Comparison of ENCODE assay signal across 9 cellular contexts in genomic region chr14:36556811-36557433, GRCh38. TPM values are rescaled to one million over a fixed set of nuclear protein-coding genes. Genes with fewer than 3 reads are reported as not detected.
DNase-seq lines count a peak whose midpoint lies in the region; ATAC-seq and TF ChIP-seq lines count a peak whose summit lies in the region.
"Had no signal": no experiment of that assay in that cellular context is flagged by ENCODE, and none has a peak within 500 bp of the region (broad histone marks: within the 10 kb centered on the region; RNA-seq: fewer than 3 reads in every experiment).

No MANE protein-coding gene starts in this region.

- H3K4me3 ChIP-seq in CD8-positive, alpha-beta T cell (ENCODE audit: low read depth, low read length): no peak overlapping the region
- H3K4me3 ChIP-seq in body of pancreas: no peak overlapping the region
- H3K4me3 ChIP-seq: SJSA1 had no signal

- intact Hi-C loops in CD8-positive, alpha-beta T cell (cut with DNase I, micrococcal nuclease): loop anchor here in 1 of 2 experiments (5.0 to 10.0 kb wide), 2 partner anchors 388 to 675 kb away; no protein-coding TSS in a partner anchor
- intact Hi-C loops in body of pancreas (cut with DNase I): loop anchor here (10.0 kb wide), 1 partner anchor 598 kb away; no protein-coding TSS in a partner anchor

- ATAC-seq in CD8-positive, alpha-beta T cell: no peak
- ATAC-seq in GM21529 (IDR thresholded peaks at IDR 0.05; ENCODE audit: unreplicated experiment) (peak; percentile 48), body of pancreas (peak; percentile 38), GM19455 (IDR thresholded peaks at IDR 0.05; ENCODE audit: unreplicated experiment) (no peak), GM19467 (IDR thresholded peaks at IDR 0.05; ENCODE audit: unreplicated experiment) (no peak)

- POLR2A ChIA-PET in CD8-positive, alpha-beta T cell (lab: Charles Lee): no interaction called here

- peak in 1 of 7 experiments; percentile 14 for DNase-seq in CD8-positive, alpha-beta T cell
- DNase-seq in NCI-H460 (ENCODE audit: extremely low read depth, low read depth) (peak; percentile 24), body of pancreas (peak in 3 of 4 donors; percentile 8 to 50 (median 37)), lung microvascular endothelial cell (ENCODE audit: low read depth in 2 of 2) (peak; percentile 30), KG1 (lab: John Stamatoyannopoulos, UW) (no peak)

- H3K36me3 ChIP-seq in CD8-positive, alpha-beta T cell (ENCODE audit: insufficient read depth, low read length): no peaks in the 10 kb centered on the region
- H3K36me3 ChIP-seq in body of pancreas (replicated peaks in 1 of 2; ENCODE audit: insufficient read depth in 1 of 2, low read depth in 2 of 2): no peaks in the 10 kb centered on the region
- H3K36me3 ChIP-seq: SJSA1 had no signal

- no peak overlapping the region for H3K27ac ChIP-seq in CD8-positive, alpha-beta T cell (ENCODE audit: low read depth, low read length)
- H3K27ac ChIP-seq in body of pancreas: no peak overlapping the region
- H3K27ac ChIP-seq: SJSA1 had no signal

- H3K4me1 Mint-ChIP-seq in CD8-positive, alpha-beta T cell (ENCODE audit: low read depth): no peaks in the 10 kb centered on the region

- H3K9me3 ChIP-seq in CD8-positive, alpha-beta T cell (ENCODE audit: low read length): no peaks in the 10 kb centered on the region
- no peaks in the 10 kb centered on the region for H3K9me3 ChIP-seq in body of pancreas
- H3K9me3 ChIP-seq: SJSA1 had no signal

- H3K27me3 ChIP-seq in CD8-positive, alpha-beta T cell (ENCODE audit: insufficient read depth, low read length): no peaks in the 10 kb centered on the region
- H3K27me3 ChIP-seq in body of pancreas: no peaks in the 10 kb centered on the region

- WGBS in body of pancreas, 2 donors: 49% methylated on average over 9 of the region's 9 CpGs

- CTCF ChIA-PET in CD8-positive, alpha-beta T cell (lab: Charles Lee): no interaction called here

- no peak overlapping the region for H3K4me3 Mint-ChIP-seq in CD8-positive, alpha-beta T cell

- H3K4me1 ChIP-seq in CD8-positive, alpha-beta T cell (ENCODE audit: insufficient read depth, low read length): no peaks in the 10 kb centered on the region
- no peaks in the 10 kb centered on the region for H3K4me1 ChIP-seq in body of pancreas
- H3K4me1 ChIP-seq: SJSA1 had no signal

- no peak overlapping the region for H3K27ac Mint-ChIP-seq in CD8-positive, alpha-beta T cell

- no peaks in the 10 kb centered on the region for H3K9me3 Mint-ChIP-seq in CD8-positive, alpha-beta T cell

- TF ChIP-seq POLR2A in body of pancreas (IDR thresholded peaks at IDR 0.05): no peak

- peak; percentile 29 for TF ChIP-seq CTCF in CD8-positive, alpha-beta T cell (IDR thresholded peaks at IDR 0.05)
- peak; percentile 53 to 81 (median 63) for TF ChIP-seq CTCF in body of pancreas (IDR thresholded peaks at IDR 0.05)

- H3K36me3 Mint-ChIP-seq in CD8-positive, alpha-beta T cell: no peaks in the 10 kb centered on the region

- peaks cover 23% of the 10 kb centered on the region for H3K27me3 Mint-ChIP-seq in CD8-positive, alpha-beta T cell (ENCODE audit: low read depth)

RNA-seq across cellular contexts. Expression of gene NKX2-8, which starts 25.5 kb away (rescaled TPM):
- not detected for total RNA-seq in CD8-positive, alpha-beta T cell
- total RNA-seq in NCI-H460 (2014; rRNA removed; shearing (Covaris generic)): 0.46 and 0.87 TPM in 2 replicates
- 2.5 TPM in 1 of 2 replicates, not detected in the other for polyA plus RNA-seq in NCI-H460 (2014; cell fraction: nucleus; rRNA removed)
- not detected for total RNA-seq in body of pancreas
- not detected in 2 replicates for total RNA-seq in lung microvascular endothelial cell
- total RNA-seq: SJSA1 had no signal

RNA-seq across cellular contexts. Expression of gene NKX2-1, which starts 36.9 kb away (rescaled TPM):
- total RNA-seq in CD8-positive, alpha-beta T cell: not detected
- total RNA-seq in NCI-H460 (2014; rRNA removed; shearing (Covaris generic)): not detected in 2 replicates
- not detected in 2 replicates for polyA plus RNA-seq in NCI-H460 (2014; cell fraction: nucleus; rRNA removed)
- total RNA-seq in body of pancreas (not detected), lung microvascular endothelial cell (under 0.01 TPM in 1 of 2 replicates, not detected in the other)
- total RNA-seq: SJSA1 had no signal

Comparison
In these comparisons a context has a peak if more than half of its experiments do, and no peak if none do; other contexts are left out.
1. ATAC-seq: peak in GM21529 (single experiment) and body of pancreas (single experiment); none in CD8-positive, alpha-beta T cell (single experiment), GM19455 (single experiment) and GM19467 (single experiment).